In the genomic region with DNA sequence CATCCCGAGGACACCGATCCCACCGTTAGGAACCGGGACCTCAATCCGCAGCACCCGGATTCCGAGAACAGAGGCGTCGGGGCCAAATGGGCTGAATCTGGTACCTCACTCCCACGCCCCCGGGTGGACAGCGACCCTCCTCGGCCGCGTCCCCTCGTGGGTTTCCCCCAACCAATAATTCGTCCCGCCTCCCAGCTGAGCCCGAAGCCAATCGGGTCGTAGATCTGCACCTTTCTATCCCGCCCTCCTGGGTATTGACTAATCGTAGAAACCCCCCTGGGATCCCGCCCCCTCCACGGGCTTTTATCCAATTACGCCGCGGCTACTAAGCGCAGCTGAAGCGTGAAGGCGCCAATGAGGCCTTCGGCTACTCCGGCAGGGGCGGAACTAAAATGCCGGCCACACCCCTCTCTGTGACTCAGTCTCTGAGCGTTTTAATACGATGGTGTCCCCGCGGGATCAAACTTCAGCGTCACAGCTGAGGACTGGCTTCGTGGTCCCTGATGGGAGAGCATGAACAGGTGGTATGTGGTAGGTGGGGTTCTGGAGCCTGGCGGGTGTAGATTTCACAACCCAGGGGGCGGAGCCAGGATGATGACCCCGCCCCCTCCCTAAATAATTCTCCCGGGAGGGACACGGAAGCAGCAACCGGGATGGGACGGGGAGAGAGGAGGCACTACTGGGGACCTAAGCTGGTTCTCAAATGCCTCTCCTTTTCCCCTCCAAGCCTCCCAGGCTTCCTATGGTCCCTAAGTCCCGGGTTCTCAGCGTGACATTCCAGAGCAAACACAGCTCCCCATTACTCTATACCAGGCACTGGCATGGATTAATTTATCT, we compare ENCODE assay signal across 8 cellular contexts. TPM values are rescaled to one million over a fixed set of nuclear protein-coding genes. Genes with fewer than 3 reads are reported as not detected.
A peak's percentile ranks its signal among the peaks of the same experiment; 100 is the strongest.
DNase-seq lines count a peak whose midpoint lies in the region; ATAC-seq, FAIRE-seq and TF ChIP-seq lines count a peak whose summit lies in the region.

A gene with protein sequence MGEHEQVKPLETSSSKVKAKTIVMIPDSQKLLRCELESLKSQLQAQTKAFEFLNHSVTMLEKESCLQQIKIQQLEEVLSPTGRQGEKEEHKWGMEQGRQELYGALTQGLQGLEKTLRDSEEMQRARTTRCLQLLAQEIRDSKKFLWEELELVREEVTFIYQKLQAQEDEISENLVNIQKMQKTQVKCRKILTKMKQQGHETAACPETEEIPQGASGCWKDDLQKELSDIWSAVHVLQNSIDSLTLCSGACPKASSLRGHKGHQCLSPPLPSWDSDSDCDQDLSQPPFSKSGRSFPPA (plus strand): TSS at position 416 of the 837 bp plus-strand sequence. CDS start 88 bp downstream, at position 504.
A gene (minus strand): TSS at position 165 of the 837 bp plus-strand sequence. CDS start 649 bp downstream, outside the sequence.

- peak; percentile 94 for DNase-seq in GM18507 (ENCODE audit: extremely low spot score, insufficient read length, low read depth)
- DNase-seq in NCI-H2029 treated with DMSO at 0.1 percent for 48 hours (lab: John Stamatoyannopoulos, UW) = peak; percentile 95
- peak; percentile 99 for DNase-seq in T1000 (lab: John Stamatoyannopoulos, UW)
- DNase-seq in astrocyte of the hippocampus (ENCODE audit: low read depth, low spot score) = peak; percentile 99
- peak; percentile 100 for DNase-seq in hepatocyte (ENCODE audit: low spot score)
- peak; percentile 99 for DNase-seq in renal cortical epithelial cell (ENCODE audit: low read depth)
- no peak for DNase-seq in cortex of kidney (lab: John Stamatoyannopoulos, UW)

- peak within 1 kb of the TSS; percentile 76 for H3K27ac ChIP-seq in hepatocyte

- peak; percentile 99 for FAIRE-seq in GM18507 (lab: Jason Lieb, UNC)

- no peaks in the 10 kb centered on the region for H3K9me2 ChIP-seq in hepatocyte (replicated peaks; ENCODE audit: insufficient read depth)

- no peaks in the 10 kb centered on the region for H4K20me1 ChIP-seq in hepatocyte (ENCODE audit: insufficient read depth, poor library complexity, severe bottlenecking)

- no peaks in the 10 kb centered on the region for H3K27me3 ChIP-seq in hepatocyte

- no peaks in the 10 kb centered on the region for H3K9me3 ChIP-seq in hepatocyte (ENCODE audit: low read depth)

- peak within 1 kb of the TSS; percentile 43 for H3K4me3 ChIP-seq in hepatocyte

- WGBS in hepatocyte (ENCODE audit: low lambda C conversion rate, missing lambda C conversion rate) = under 1% methylated on average over 50 of the region's 50 CpGs

- peak within 1 kb of the TSS; percentile 47 for H2AFZ ChIP-seq in hepatocyte

- H3K4me1 ChIP-seq in hepatocyte (ENCODE audit: insufficient read depth) = peaks cover 9% of the 10 kb centered on the region

- H3K79me2 ChIP-seq in hepatocyte = no peaks in the 10 kb centered on the region

- H3K4me2 ChIP-seq in hepatocyte = peak within 1 kb of the TSS; percentile 81

- H3K36me3 ChIP-seq in hepatocyte (replicated peaks; ENCODE audit: insufficient read depth, low read depth) = no peaks in the 10 kb centered on the region

- peak; percentile 17 for TF ChIP-seq CTCF in hepatocyte (IDR thresholded peaks at IDR 0.05; ENCODE audit: poor library complexity)

- ATAC-seq in HG02981 (IDR thresholded peaks at IDR 0.05; ENCODE audit: unreplicated experiment) = peak; percentile 91

RNA-seq across cellular contexts. Expression of the first gene that starts in this region (rescaled TPM):
- total RNA-seq in hepatocyte (10.1 and 14.6 TPM in 2 replicates), renal cortical epithelial cell (2.3 and 6.8 TPM in 2 replicates)
- polyA plus RNA-seq in hepatocyte = 27.1 and 46.3 TPM in 2 replicates

RNA-seq across cellular contexts. Expression of the second gene that starts in this region (rescaled TPM):
- total RNA-seq in hepatocyte (188 TPM in 2 replicates), renal cortical epithelial cell (203 and 241 TPM in 2 replicates)
- 199 and 212 TPM in 2 replicates for polyA plus RNA-seq in hepatocyte
